4 cellular contexts compared by ENCODE assay signal in the genomic region with DNA sequence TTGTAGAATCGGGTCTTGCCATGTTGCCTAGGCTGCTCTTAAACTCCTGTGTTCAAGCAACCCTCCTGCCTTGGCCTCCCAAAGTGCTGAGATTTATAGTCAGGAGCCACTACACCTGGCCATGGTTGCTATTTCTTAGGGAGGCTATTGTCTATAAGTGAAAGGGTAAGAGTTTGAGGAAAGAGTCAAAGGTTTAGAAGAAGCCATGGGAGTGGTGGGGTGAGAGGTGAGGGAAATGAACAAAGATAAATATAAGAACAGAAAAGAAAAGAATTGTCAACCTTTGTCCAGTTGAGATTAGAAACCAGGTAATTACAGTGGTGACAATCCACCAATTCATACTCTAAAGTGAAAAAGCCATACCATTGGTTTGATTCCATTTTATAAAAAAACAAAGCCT.
"Had no signal": no experiment of that assay in that cellular context is flagged by ENCODE, and none has a peak within 500 bp of the region (broad histone marks: within the 10 kb centered on the region; RNA-seq: fewer than 3 reads in every experiment).

No MANE protein-coding gene starts in this region.

- H3K4me2 ChIP-seq: GM23338 had no signal

- H2AFZ ChIP-seq: GM23338 had no signal

- DNase-seq: H9, HCEC 1CT, IMR-90 had no signal

- H3K4me3 ChIP-seq: GM23338 had no signal
